In genomic region chr15:40053234-40054055, GRCh38 we compare ENCODE assay signal across 1 cellular context.
TF ChIP-seq lines count a peak whose summit lies in the region.

No MANE protein-coding gene starts in this region.

TF ChIP-seq in HCT116, 20 proteins besides CTCF, POLR2A, EP300 and RAD21 (continued from another document):
- TF ChIP-seq ATF3 (IDR thresholded peaks at IDR 0.05) (no peak), EGR1 (IDR thresholded peaks at IDR 0.05; ENCODE audit: low read depth) (no peak), POLR2AphosphoS5 (IDR thresholded peaks at IDR 0.05; ENCODE audit: low read depth, low read length) (no peak)
